8 cellular contexts compared by ENCODE assay signal in the genomic region with DNA sequence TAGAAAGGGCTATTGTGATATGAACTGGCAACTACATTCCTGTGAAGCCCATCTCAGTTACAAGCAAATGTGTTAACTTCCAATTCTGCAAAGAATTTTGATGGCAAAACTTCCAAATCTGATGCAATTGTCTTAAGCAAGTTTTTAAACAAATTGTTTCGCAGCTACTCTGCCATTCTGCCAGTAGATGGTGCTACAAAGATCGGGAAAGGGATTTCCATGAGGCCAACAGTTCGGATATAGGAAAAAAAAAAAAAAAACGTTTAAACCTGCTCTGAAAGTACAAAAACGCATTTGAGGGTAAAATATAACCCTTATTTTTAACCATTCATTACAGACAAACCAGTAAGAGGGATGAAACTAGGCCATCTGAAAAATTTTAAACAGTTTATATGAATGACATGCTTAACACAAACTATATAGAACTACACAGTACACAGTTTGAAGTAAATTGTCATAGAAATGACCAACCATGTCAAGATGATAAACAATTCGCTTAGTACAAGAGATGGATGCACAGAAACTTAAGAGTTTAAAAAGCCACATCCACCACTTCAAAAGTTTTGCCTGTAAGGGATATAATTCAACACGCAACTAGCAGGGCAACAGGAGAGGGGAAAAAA. TPM values are rescaled to one million over a fixed set of nuclear protein-coding genes. Genes with fewer than 3 reads are reported as not detected.
DNase-seq lines count a peak whose midpoint lies in the region; ATAC-seq lines count a peak whose summit lies in the region.

No MANE protein-coding gene starts in this region.

- H3K36me3 Mint-ChIP-seq in IgD-negative memory B cell: no peaks in the 10 kb centered on the region

- peaks cover 20 to 32% (median 22%) of the 10 kb centered on the region in 3 donors for H3K4me1 Mint-ChIP-seq in IgD-negative memory B cell

- H3K27me3 ChIP-seq in SJCRH30 (no peaks in the 10 kb centered on the region), ectodermal cell (ENCODE audit: control insufficient read depth, insufficient read depth, low read length, poor library complexity, severe bottlenecking) (no peaks in the 10 kb centered on the region), muscle layer of colon (ENCODE audit: control insufficient read depth in 1 of 2, insufficient read depth in 2 of 2, low read length in 2 of 2) (no peaks in the 10 kb centered on the region)

- H3K9me3 Mint-ChIP-seq in IgD-negative memory B cell: no peaks in the 10 kb centered on the region

- DNase-seq in NCI-H524 (lab: John Stamatoyannopoulos, UW) (peak; percentile 6 to 57), NCI-H524 treated with DMSO at 0.1 percent for 48 hours (lab: John Stamatoyannopoulos, UW) (no peak), SJCRH30 (peak; percentile 34 to 69), ureter (ENCODE audit: low spot score) (no peak)

- peak overlapping the region; percentile 99 for H3K9ac ChIP-seq in muscle layer of colon (ENCODE audit: low read length)

- H3K9me3 ChIP-seq in SJCRH30 (replicated peaks) (0 out of 2 replicates have a peak, but pooled peaks cover 2% of the 10 kb centered on the region), ectodermal cell (ENCODE audit: control insufficient read depth, low read length) (no peaks in the 10 kb centered on the region), muscle layer of colon (ENCODE audit: low read length) (no peaks in the 10 kb centered on the region)

- peak overlapping the region; percentile 96 to 100 (median 99) for H3K4me3 Mint-ChIP-seq in IgD-negative memory B cell

- H3K4me1 ChIP-seq in SJCRH30 (peaks cover 9% of the 10 kb centered on the region), ectodermal cell (ENCODE audit: control insufficient read depth, insufficient read depth, low read length) (peaks cover 5% of the 10 kb centered on the region), muscle layer of colon (ENCODE audit: insufficient read depth, low read length) (peaks cover 18% of the 10 kb centered on the region)

- 4 to 6% methylated on average over 5 to 7 of the region's 7 CpGs for WGBS in ectodermal cell, 2 experiments

- H3K36me3 ChIP-seq in SJCRH30 (peaks cover 35% of the 10 kb centered on the region), ectodermal cell (ENCODE audit: control insufficient read depth, insufficient read depth, low read length) (no peaks in the 10 kb centered on the region), muscle layer of colon (ENCODE audit: insufficient read depth, low read length) (no peaks in the 10 kb centered on the region)

- no peaks in the 10 kb centered on the region for H3K27me3 Mint-ChIP-seq in IgD-negative memory B cell

- no peak overlapping the region for H3K27ac ChIP-seq in SJCRH30
- H3K27ac ChIP-seq in ectodermal cell (ENCODE audit: insufficient read depth, low read depth, low read length, poor library complexity, severe bottlenecking): peak overlapping the region; percentile 18
- H3K27ac ChIP-seq in muscle layer of colon (ENCODE audit: low read depth, low read length): peak overlapping the region; percentile 30

- peak overlapping the region; percentile 81 to 99 (median 84) for H3K27ac Mint-ChIP-seq in IgD-negative memory B cell

- no peak for ATAC-seq in HG03159 (IDR thresholded peaks at IDR 0.05; ENCODE audit: unreplicated experiment)

- peak overlapping the region; percentile 76 for H3K4me3 ChIP-seq in SJCRH30
- peak overlapping the region; percentile 98 for H3K4me3 ChIP-seq in ectodermal cell (ENCODE audit: insufficient read depth, low read depth, low read length)
- peak overlapping the region; percentile 90 to 97 for H3K4me3 ChIP-seq in muscle layer of colon (ENCODE audit: low read depth in 1 of 2, low read length in 2 of 2)

RNA-seq across cellular contexts. Expression of gene HNRNPA0, which starts 2.2 kb away (rescaled TPM):
- polyA plus RNA-seq in IgD-negative memory B cell: 20.6 TPM
- 34.9 and 36.3 TPM in 2 replicates for total RNA-seq in SJCRH30 (2014; rRNA removed; shearing (Covaris generic))
- polyA plus RNA-seq in ectodermal cell (2013, experiment 1 of 4): 123 TPM
- 128 TPM for polyA plus RNA-seq in ectodermal cell (2013, experiment 2 of 4)
- 78.3 TPM for polyA plus RNA-seq in ectodermal cell (2013, experiment 3 of 4)
- 85.6 TPM for polyA plus RNA-seq in ectodermal cell (2013, experiment 4 of 4)
- 34.7 TPM for total RNA-seq in ureter

RNA-seq across cellular contexts. Expression of gene KLHL3, which starts 16.1 kb away (rescaled TPM):
- polyA plus RNA-seq in IgD-negative memory B cell: 0.86 TPM
- total RNA-seq in SJCRH30 (2014; rRNA removed; shearing (Covaris generic)): 0.03 TPM in 1 of 2 replicates, not detected in the other
- polyA plus RNA-seq in ectodermal cell (2013, experiment 1 of 4): 11.2 TPM
- 10.5 TPM for polyA plus RNA-seq in ectodermal cell (2013, experiment 2 of 4)
- polyA plus RNA-seq in ectodermal cell (2013, experiment 3 of 4): 9.5 TPM
- polyA plus RNA-seq in ectodermal cell (2013, experiment 4 of 4): 8.9 TPM
- total RNA-seq in ureter: 16.8 TPM

Comparison
In these comparisons a context has a peak if more than half of its experiments do, and no peak if none do; other contexts are left out.
1. DNase-seq: peak in NCI-H524 (2 of 2) and SJCRH30 (2 of 2); none in NCI-H524 treated with DMSO at 0.1 percent for 48 hours (single experiment) and ureter (single experiment).
2. RNA of gene KLHL3, which starts 16.1 kb away (total RNA-seq): 16.8 TPM in ureter (single experiment); 0.03 TPM in SJCRH30; every median in the first group is over 10 times any median in the second.
3. Peak in every context shown above with its lines, with median percentiles within 50 percentile points of each other: H3K4me3 ChIP-seq.